ENCODE assay signal across 8 cellular contexts in genomic region chr6:116229287-116229913, GRCh38. TPM values are rescaled to one million over a fixed set of nuclear protein-coding genes. Genes with fewer than 3 reads are reported as not detected.
A peak's percentile ranks its signal among the peaks of the same experiment; 100 is the strongest.
DNase-seq lines count a peak whose midpoint lies in the region; ATAC-seq and TF ChIP-seq lines count a peak whose summit lies in the region.

No MANE protein-coding gene starts in this region.

- H3K36me3 ChIP-seq in right lobe of liver = peaks cover 0 to 3% (median 0%) of the 10 kb centered on the region in 4 donors

- no peaks in the 10 kb centered on the region for H3K4me1 ChIP-seq in right lobe of liver

- ATAC-seq in right lobe of liver (peak; percentile 44 to 64 (median 60)), GM21786 (IDR thresholded peaks at IDR 0.05; ENCODE audit: unreplicated experiment) (no peak), GM18909 (IDR thresholded peaks at IDR 0.05; ENCODE audit: poor library complexity, unreplicated experiment) (no peak), GM19324 (IDR thresholded peaks at IDR 0.05; ENCODE audit: low FRiP score, unreplicated experiment) (no peak)

- no peaks in the 10 kb centered on the region for H3K9me3 ChIP-seq in right lobe of liver

- intact Hi-C loops in dorsolateral prefrontal cortex (cut with DNase I) (loop anchor here in 1 of 2 donors (2.0 kb wide), 1 partner anchor 23 kb away; no protein-coding TSS in a partner anchor), right lobe of liver (cut with DNase I) (no loop called here)

- peak in 2 of 56 donors; percentile 19 to 26 for TF ChIP-seq CTCF in dorsolateral prefrontal cortex (IDR thresholded peaks at IDR 0.05 in 54 of 56, conservative IDR thresholded peaks at IDR 0.05 in 2 of 56; ENCODE audit: low read depth in 1 of 56, partially characterized antibody in 56 of 56)
- no peak for TF ChIP-seq CTCF in right lobe of liver (IDR thresholded peaks at IDR 0.05)

- H3K27ac ChIP-seq in dorsolateral prefrontal cortex = peak overlapping the region in 58 of 59 donors; percentile 22 to 92 (median 77)
- H3K27ac ChIP-seq in right lobe of liver = no peak overlapping the region

- DNase-seq in Ammon's horn (ENCODE audit: low spot score) (peak; percentile 99), LHCN-M2 (ENCODE audit: low read depth) (peak; percentile 45), dorsolateral prefrontal cortex (peak; percentile 95 to 100 (median 98)), right lobe of liver (peak; percentile 43 to 57 (median 55)), NCI-H1694 treated with DMSO at 0.1 percent for 48 hours (lab: John Stamatoyannopoulos, UW) (no peak)

- no peak for TF ChIP-seq POLR2A in right lobe of liver (IDR thresholded peaks at IDR 0.05)

- WGBS in right lobe of liver (ENCODE audit: insufficient coverage, low coverage, low lambda C conversion rate, missing lambda C conversion rate) = 76% methylated on average over 11 of the region's 17 CpGs

- no peaks in the 10 kb centered on the region for H3K27me3 ChIP-seq in dorsolateral prefrontal cortex
- no peaks in the 10 kb centered on the region for H3K27me3 ChIP-seq in right lobe of liver

- H3K4me3 ChIP-seq in dorsolateral prefrontal cortex (peak overlapping the region; percentile 18 to 71 (median 55)), right lobe of liver (no peak overlapping the region)

RNA-seq across cellular contexts. Expression of gene TSPYL4, which starts 24.5 kb away (rescaled TPM):
- total RNA-seq in LHCN-M2 (2014; rRNA removed) = 16.7 and 18.8 TPM in 2 replicates
- 22.7 TPM for polyA plus RNA-seq in LHCN-M2 (2012)
- total RNA-seq in dorsolateral prefrontal cortex = 100 to 1,000 TPM in 113 of 120 experiments, 10 to 100 TPM in 7; 69.8 to 228 (median 162) TPM
- total RNA-seq in right lobe of liver = 1 to 10 TPM; 2.7 to 8.5 (median 3.5) TPM

RNA-seq across cellular contexts. Expression of gene TSPYL1, which starts 50.3 kb away (rescaled TPM):
- total RNA-seq in LHCN-M2 (2014; rRNA removed) = 72.5 and 76.1 TPM in 2 replicates
- 50.4 TPM for polyA plus RNA-seq in LHCN-M2 (2012)
- 100 to 1,000 TPM; 121 to 538 (median 358) TPM for total RNA-seq in dorsolateral prefrontal cortex
- total RNA-seq in right lobe of liver = 10 to 100 TPM; 29.1 to 70.4 (median 50.9) TPM

Comparison
In these comparisons a context has a peak if more than half of its experiments do, and no peak if none do; other contexts are left out.
1. H3K27ac ChIP-seq: peak in dorsolateral prefrontal cortex (58 of 59); none in right lobe of liver (0 of 3).
2. H3K4me3 ChIP-seq: peak in dorsolateral prefrontal cortex (59 of 59); none in right lobe of liver (0 of 3).
3. ATAC-seq: peak in right lobe of liver (4 of 4); none in GM21786 (single experiment), GM18909 (single experiment) and GM19324 (single experiment).